ENCODE assay signal across 8 cellular contexts in genomic region chr16:29925805-29926674, GRCh38. TPM values are rescaled to one million over a fixed set of nuclear protein-coding genes. Genes with fewer than 3 reads are reported as not detected.
A peak's percentile ranks its signal among the peaks of the same experiment; 100 is the strongest.
DNase-seq lines count a peak whose midpoint lies in the region; ATAC-seq and TF ChIP-seq lines count a peak whose summit lies in the region.

KCTD13 (minus strand) TSS chr16:29926226; CDS start chr16:29926033, 193 bp downstream.

- H3K9me3 ChIP-seq in CD4-positive, alpha-beta memory T cell (ENCODE audit: control insufficient read depth in 1 of 2, low read length in 2 of 2) = no peaks in the 10 kb centered on the region
- no peaks in the 10 kb centered on the region for H3K9me3 ChIP-seq in effector memory CD4-positive, alpha-beta T cell (ENCODE audit: control insufficient read depth, low read length)

- intact Hi-C loops in CD4-positive, alpha-beta memory T cell (cut with micrococcal nuclease) = loop anchor here (1.0 to 5.0 kb wide), 4 partner anchors 36 to 70 kb away; partner anchors contain the start of genes CDIPT, INO80E, TAOK2 and TMEM219

- peak within 1 kb of the TSS; percentile 89 to 95 for H3K4me3 ChIP-seq in CD4-positive, alpha-beta memory T cell (ENCODE audit: low read length in 2 of 2)
- peak within 1 kb of the TSS; percentile 100 for H3K4me3 ChIP-seq in HL-60 (replicated peaks; ENCODE audit: insufficient read depth, low read length)
- H3K4me3 ChIP-seq in effector memory CD4-positive, alpha-beta T cell (ENCODE audit: insufficient read depth, low read depth, low read length, poor library complexity, severe bottlenecking) = peak within 1 kb of the TSS; percentile 89

- peak within 1 kb of the TSS; percentile 88 to 98 (median 97) for H3K27ac Mint-ChIP-seq in CD4-positive, alpha-beta memory T cell
- H3K27ac Mint-ChIP-seq in memory B cell = peak within 1 kb of the TSS; percentile 95

- no peak for TF ChIP-seq CTCF in HL-60 (IDR thresholded peaks at IDR 0.05; ENCODE audit: insufficient read depth, low read length)

- H3K27me3 Mint-ChIP-seq in CD4-positive, alpha-beta memory T cell = no peaks in the 10 kb centered on the region
- H3K27me3 Mint-ChIP-seq in memory B cell = no peaks in the 10 kb centered on the region

- peaks cover 23 to 54% (median 31%) of the 10 kb centered on the region in 4 donors for H3K4me1 Mint-ChIP-seq in CD4-positive, alpha-beta memory T cell
- peaks cover 23% of the 10 kb centered on the region for H3K4me1 Mint-ChIP-seq in memory B cell

- H3K4me3 Mint-ChIP-seq in CD4-positive, alpha-beta memory T cell = peak within 1 kb of the TSS; percentile 88 to 96 (median 94)
- H3K4me3 Mint-ChIP-seq in memory B cell = peak within 1 kb of the TSS; percentile 95

- POLR2A ChIA-PET in CD4-positive, alpha-beta memory T cell (lab: Charles Lee; ENCODE audit: partially characterized antibody) = interaction anchor here (0.6 to 3.0 kb wide), 25 partner anchors 9 to 260 kb away, joined by 3 to 57 read pairs (median 5); partner anchors contain the start of genes ASPHD1, CDIPT, HIRIP3 and INO80E
- POLR2A ChIA-PET in activated CD8-positive, alpha-beta memory T cell treated with anti-CD3 and anti-CD28 coated beads for 36 hours (lab: Charles Lee) = interaction anchor here (0.5 to 2.4 kb wide), 13 partner anchors 17 to 542 kb away, joined by 3 to 17 read pairs (median 4); partner anchors contain the start of genes ASPHD1, HIRIP3, INO80E and SEZ6L2

- ATAC-seq in GM19455 (IDR thresholded peaks at IDR 0.05; ENCODE audit: unreplicated experiment) (peak; percentile 90), memory B cell (ENCODE audit: low read depth) (peak; percentile 88)

- CTCF ChIA-PET in CD4-positive, alpha-beta memory T cell (lab: Charles Lee; ENCODE audit: partially characterized antibody) = interaction anchor here (0.8 to 1.4 kb wide), 5 partner anchors 35 to 107 kb away, joined by 3 to 9 read pairs (median 5); partner anchors contain the start of genes TAOK2 and TMEM219
- CTCF ChIA-PET in activated CD8-positive, alpha-beta memory T cell treated with anti-CD3 and anti-CD28 coated beads for 36 hours (lab: Charles Lee) = interaction anchor here (0.6 to 1.7 kb wide), 7 partner anchors 10 to 187 kb away, joined by 3 to 5 read pairs (median 3); partner anchors contain the start of genes CDIPT and DOC2A

- H3K36me3 ChIP-seq in CD4-positive, alpha-beta memory T cell (ENCODE audit: insufficient read depth, low read length) = peaks cover 21% of the 10 kb centered on the region
- peaks cover 22% of the 10 kb centered on the region for H3K36me3 ChIP-seq in effector memory CD4-positive, alpha-beta T cell (ENCODE audit: control insufficient read depth, insufficient read depth, low read length)

- peak within 1 kb of the TSS; percentile 77 for H3K27ac ChIP-seq in CD4-positive, alpha-beta memory T cell (ENCODE audit: low read depth, low read length)
- peak within 1 kb of the TSS; percentile 75 for H3K27ac ChIP-seq in HL-60 (replicated peaks)
- peak within 1 kb of the TSS; percentile 83 for H3K27ac ChIP-seq in effector memory CD4-positive, alpha-beta T cell (ENCODE audit: insufficient read depth, low read length, poor library complexity, severe bottlenecking)

- peaks cover 32% of the 10 kb centered on the region for H3K4me1 ChIP-seq in CD4-positive, alpha-beta memory T cell (ENCODE audit: insufficient read depth, low read length)
- H3K4me1 ChIP-seq in effector memory CD4-positive, alpha-beta T cell (ENCODE audit: control insufficient read depth, insufficient read depth, low read length, poor library complexity, severe bottlenecking) = peaks cover 7% of the 10 kb centered on the region

- no peaks in the 10 kb centered on the region for H3K9me3 Mint-ChIP-seq in CD4-positive, alpha-beta memory T cell
- no peaks in the 10 kb centered on the region for H3K9me3 Mint-ChIP-seq in memory B cell

- peaks cover 9 to 28% of the 10 kb centered on the region in 2 donors for H3K36me3 Mint-ChIP-seq in CD4-positive, alpha-beta memory T cell
- H3K36me3 Mint-ChIP-seq in memory B cell = peaks cover 7% of the 10 kb centered on the region

- no peaks in the 10 kb centered on the region for H3K27me3 ChIP-seq in CD4-positive, alpha-beta memory T cell (ENCODE audit: insufficient read depth, low read length)
- H3K27me3 ChIP-seq in HL-60 (ENCODE audit: insufficient read depth, poor library complexity, severe bottlenecking) = no peaks in the 10 kb centered on the region
- no peaks in the 10 kb centered on the region for H3K27me3 ChIP-seq in effector memory CD4-positive, alpha-beta T cell (replicated peaks; ENCODE audit: control insufficient read depth, insufficient read depth, low read length, poor library complexity, severe bottlenecking)

- DNase-seq in CD4-positive, alpha-beta memory T cell = peak; percentile 83 to 97 (median 90)
- DNase-seq in HL-60 (ENCODE audit: low read depth in 1 of 2, low spot score in 1 of 2) (peak; percentile 74 to 78), NOMO-1 (lab: John Stamatoyannopoulos, UW; ENCODE audit: unreplicated experiment in 2 of 2) (peak; percentile 76 to 79), memory B cell (ENCODE audit: low spot score in 2 of 2) (peak; percentile 97 to 99)
- DNase-seq in effector memory CD4-positive, alpha-beta T cell = peak; percentile 84 to 87 (median 86)
- peak; percentile 87 for DNase-seq in stimulated activated CD8-positive, alpha-beta memory T cell treated with anti-CD3 and anti-CD28 coated beads, Interleukin-12 subunit alpha, Interleukin-12 subunit beta, amount 100 ng/mL, for 4 hours (ENCODE audit: low read depth)

RNA-seq across cellular contexts. Expression of gene KCTD13, which starts in this region (rescaled TPM):
- 10 to 100 TPM; 85.7 to 87.3 TPM for total RNA-seq in CD4-positive, alpha-beta memory T cell
- 10 to 100 TPM in 1 of 2 donors, 1 to 10 TPM in 1; 6.0 to 16.3 TPM for polyA plus RNA-seq in CD4-positive, alpha-beta memory T cell
- total RNA-seq in activated CD8-positive, alpha-beta memory T cell treated with anti-CD3 and anti-CD28 coated beads for 36 hours = 10 to 100 TPM; 38.1 to 39.5 TPM

Comparison
In these comparisons a context has a peak if more than half of its experiments do, and no peak if none do; other contexts are left out.
1. Peak in every context shown above with its lines: DNase-seq, ATAC-seq, H3K4me3 ChIP-seq and H3K27ac ChIP-seq.